Comparison of ENCODE assay signal across 14 cellular contexts in genomic region chr21:45290948-45291612, GRCh38. TPM values are rescaled to one million over a fixed set of nuclear protein-coding genes. Genes with fewer than 3 reads are reported as not detected.
A peak's percentile ranks its signal among the peaks of the same experiment; 100 is the strongest.
DNase-seq lines count a peak whose midpoint lies in the region; ATAC-seq, FAIRE-seq and TF ChIP-seq lines count a peak whose summit lies in the region.
"Had no signal": no experiment of that assay in that cellular context is flagged by ENCODE, and none has a peak within 500 bp of the region (broad histone marks: within the 10 kb centered on the region; RNA-seq: fewer than 3 reads in every experiment).

No MANE protein-coding gene starts in this region.

- H3K27me3 ChIP-seq in ascending aorta (no peaks in the 10 kb centered on the region), keratinocyte (ENCODE audit: control insufficient read depth, extremely low read depth, insufficient read depth, low read length) (no peaks in the 10 kb centered on the region), suprapubic skin (no peaks in the 10 kb centered on the region)

- H3K36me3 ChIP-seq in ascending aorta: no peaks in the 10 kb centered on the region
- no peaks in the 10 kb centered on the region for H3K36me3 ChIP-seq in keratinocyte (ENCODE audit: control insufficient read depth in 2 of 2, extremely low read depth in 1 of 2, insufficient read depth in 2 of 2, low read length in 2 of 2)
- H3K36me3 ChIP-seq in suprapubic skin: no peaks in the 10 kb centered on the region

- H3K9me3 ChIP-seq in ascending aorta: no peaks in the 10 kb centered on the region
- no peaks in the 10 kb centered on the region for H3K9me3 ChIP-seq in keratinocyte (ENCODE audit: control insufficient read depth, low read depth, low read length)
- no peaks in the 10 kb centered on the region for H3K9me3 ChIP-seq in suprapubic skin

- DNase-seq in DMS 273 (lab: John Stamatoyannopoulos, UW; ENCODE audit: unreplicated experiment) (peak; percentile 31), DMS 273 treated with DMSO at 0.1 percent for 48 hours (lab: John Stamatoyannopoulos, UW) (no peak), ascending aorta (ENCODE audit: low spot score in 2 of 2) (peak in 1 of 2 donors; percentile 70), keratinocyte (ENCODE audit: low read depth, low spot score) (no peak), suprapubic skin (ENCODE audit: low spot score in 2 of 2) (peak; percentile 69 to 78)
- DNase-seq: DMS79; immature natural killer cell; occipital lobe; stimulated activated CD4-positive, alpha-beta T cell treated with anti-CD3 and anti-CD28 coated beads, Interleukin-4, amount 100 ng/mL, for 4 hours had no signal

- H3K4me1 ChIP-seq in ascending aorta (peaks cover 31 to 43% of the 10 kb centered on the region in 2 donors), keratinocyte (ENCODE audit: control insufficient read depth, extremely low read depth, insufficient read depth, low read length) (peaks cover 9% of the 10 kb centered on the region), suprapubic skin (peaks cover 67% of the 10 kb centered on the region)

- FAIRE-seq in keratinocyte (lab: Jason Lieb, UNC): peak; percentile 39
- FAIRE-seq: GM18507 had no signal

- H4K20me1 ChIP-seq in keratinocyte (ENCODE audit: control insufficient read depth, extremely low read depth, insufficient read depth, low read length): peaks cover 4% of the 10 kb centered on the region

- no peak for TF ChIP-seq EP300 in suprapubic skin (IDR thresholded peaks at IDR 0.05)

- peaks cover 3% of the 10 kb centered on the region for H3K79me2 ChIP-seq in keratinocyte (ENCODE audit: control insufficient read depth, insufficient read depth, low read length)

- no peak overlapping the region for H3K9ac ChIP-seq in keratinocyte (ENCODE audit: control insufficient read depth, extremely low read depth, insufficient read depth, low read length)

- no peak for ATAC-seq in HG03469 (IDR thresholded peaks at IDR 0.05; ENCODE audit: unreplicated experiment)
- no peak for ATAC-seq in HG03457 (IDR thresholded peaks at IDR 0.05; ENCODE audit: unreplicated experiment)
- no peak for ATAC-seq in GM18520 (IDR thresholded peaks at IDR 0.05; ENCODE audit: unreplicated experiment)

- H3K4me3 ChIP-seq in ascending aorta (no peak overlapping the region), keratinocyte (ENCODE audit: control insufficient read depth in 2 of 3, extremely low read depth in 1 of 3, insufficient read depth in 2 of 3, low read depth in 1 of 3, low read length in 3 of 3) (no peak overlapping the region), suprapubic skin (no peak overlapping the region)

- WGBS in suprapubic skin: 41% methylated on average over 12 of the region's 14 CpGs

- no peak for TF ChIP-seq POLR2A in suprapubic skin (IDR thresholded peaks at IDR 0.05)

- H3K4me2 ChIP-seq in keratinocyte (ENCODE audit: control insufficient read depth, extremely low read depth, insufficient read depth, low read depth, low read length): no peak overlapping the region

- no peak overlapping the region for H2AFZ ChIP-seq in keratinocyte (ENCODE audit: control insufficient read depth, low read length)

- TF ChIP-seq CTCF in ascending aorta (IDR thresholded peaks at IDR 0.05) (no peak), keratinocyte (optimal IDR thresholded peaks at IDR 0.05 in 1 of 3, IDR thresholded peaks at IDR 0.05 in 1 of 3, conservative IDR thresholded peaks at IDR 0.05 in 1 of 3; ENCODE audit: extremely low read depth in 1 of 3, insufficient read depth in 2 of 3, low read length in 3 of 3) (peak in 1 of 3 experiments; percentile 4), suprapubic skin (IDR thresholded peaks at IDR 0.05) (no peak)

- intact Hi-C loops in ascending aorta (cut with DNase I): loop anchor here (5.0 kb wide), 1 partner anchor 419 kb away; the partner anchor contains the start of gene PTTG1IP

- H3K27ac ChIP-seq in ascending aorta: peak overlapping the region; percentile 78 to 99
- H3K27ac ChIP-seq in keratinocyte (ENCODE audit: control insufficient read depth, insufficient read depth, low read length): no peak overlapping the region
- H3K27ac ChIP-seq in suprapubic skin: no peak overlapping the region
- H3K27ac ChIP-seq: 22Rv1 had no signal

- dilution Hi-C loops in keratinocyte (cut with MboI; ENCODE audit: extremely low pct_ligation_motif_present, low sequenced_read_pairs): no loop called here

- H3K9me1 ChIP-seq in keratinocyte (ENCODE audit: control insufficient read depth, extremely low read depth, insufficient read depth, low read length): no peaks in the 10 kb centered on the region

RNA-seq across cellular contexts. Expression of gene POFUT2, which starts 3.4 kb away (rescaled TPM):
- total RNA-seq in ascending aorta: 39.4 TPM
- polyA plus RNA-seq in keratinocyte: 8.8 to 18.7 TPM (median 9.6 TPM) in 3 replicates
- 18.2 TPM for polyA plus RNA-seq in keratinocyte (2011; ENCODE audit: low read depth)
- polyA plus RNA-seq in keratinocyte (2011; cell fraction: cytosol; rRNA removed): 5.5 and 7.4 TPM in 2 replicates
- 43.9 and 45.4 TPM in 2 replicates for polyA plus RNA-seq in keratinocyte (2011; cell fraction: nucleus; rRNA removed)
- 10.7 and 16.1 TPM in 2 replicates for polyA plus RNA-seq in keratinocyte (2012; ENCODE audit: low replicate concordance)
- polyA minus RNA-seq in keratinocyte: 6.3 to 13.2 TPM (median 6.7 TPM) in 3 replicates
- polyA minus RNA-seq in keratinocyte (2011; cell fraction: cytosol; rRNA and poly(A)+ RNA removed): 4.4 TPM
- polyA minus RNA-seq in keratinocyte (2011; cell fraction: nucleus; rRNA and poly(A)+ RNA removed): 12.2 and 14.1 TPM in 2 replicates
- total RNA-seq in suprapubic skin: 10 to 100 TPM; 10.7 to 46.9 (median 20.0) TPM

Comparison
In these comparisons a context has a peak if more than half of its experiments do, and no peak if none do; other contexts are left out.
1. DNase-seq: peak in DMS 273 (single experiment) and suprapubic skin (2 of 2); none in DMS 273 treated with DMSO at 0.1 percent for 48 hours (single experiment) and keratinocyte (single experiment).
2. H3K27ac ChIP-seq: peak in ascending aorta (2 of 2); none in keratinocyte (single experiment) and suprapubic skin (single experiment).